ENCODE assay signal across 1 cellular context in genomic region chr13:48828962-48829405, GRCh38.
TF ChIP-seq lines count a peak whose summit lies in the region.

No MANE protein-coding gene starts in this region.

TF ChIP-seq in H1, 55 proteins besides CTCF, POLR2A, EP300 and RAD21 (continued from another document):
- TF ChIP-seq ATF3 (IDR thresholded peaks at IDR 0.05; ENCODE audit: insufficient read depth, low read depth, low read length) (no peak), CHD2 (IDR thresholded peaks at IDR 0.05; ENCODE audit: low read length) (no peak), SP1 (IDR thresholded peaks at IDR 0.05; ENCODE audit: low read depth, low read length) (peak; percentile 40; the same call in 1 of the 2 replicates)
- TF ChIP-seq, protein P1, sequence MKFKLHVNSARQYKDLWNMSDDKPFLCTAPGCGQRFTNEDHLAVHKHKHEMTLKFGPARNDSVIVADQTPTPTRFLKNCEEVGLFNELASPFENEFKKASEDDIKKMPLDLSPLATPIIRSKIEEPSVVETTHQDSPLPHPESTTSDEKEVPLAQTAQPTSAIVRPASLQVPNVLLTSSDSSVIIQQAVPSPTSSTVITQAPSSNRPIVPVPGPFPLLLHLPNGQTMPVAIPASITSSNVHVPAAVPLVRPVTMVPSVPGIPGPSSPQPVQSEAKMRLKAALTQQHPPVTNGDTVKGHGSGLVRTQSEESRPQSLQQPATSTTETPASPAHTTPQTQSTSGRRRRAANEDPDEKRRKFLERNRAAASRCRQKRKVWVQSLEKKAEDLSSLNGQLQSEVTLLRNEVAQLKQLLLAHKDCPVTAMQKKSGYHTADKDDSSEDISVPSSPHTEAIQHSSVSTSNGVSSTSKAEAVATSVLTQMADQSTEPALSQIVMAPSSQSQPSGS (IDR thresholded peaks at IDR 0.05; ENCODE audit: low read length): no peak
